9 cellular contexts compared by ENCODE assay signal in the genomic region with DNA sequence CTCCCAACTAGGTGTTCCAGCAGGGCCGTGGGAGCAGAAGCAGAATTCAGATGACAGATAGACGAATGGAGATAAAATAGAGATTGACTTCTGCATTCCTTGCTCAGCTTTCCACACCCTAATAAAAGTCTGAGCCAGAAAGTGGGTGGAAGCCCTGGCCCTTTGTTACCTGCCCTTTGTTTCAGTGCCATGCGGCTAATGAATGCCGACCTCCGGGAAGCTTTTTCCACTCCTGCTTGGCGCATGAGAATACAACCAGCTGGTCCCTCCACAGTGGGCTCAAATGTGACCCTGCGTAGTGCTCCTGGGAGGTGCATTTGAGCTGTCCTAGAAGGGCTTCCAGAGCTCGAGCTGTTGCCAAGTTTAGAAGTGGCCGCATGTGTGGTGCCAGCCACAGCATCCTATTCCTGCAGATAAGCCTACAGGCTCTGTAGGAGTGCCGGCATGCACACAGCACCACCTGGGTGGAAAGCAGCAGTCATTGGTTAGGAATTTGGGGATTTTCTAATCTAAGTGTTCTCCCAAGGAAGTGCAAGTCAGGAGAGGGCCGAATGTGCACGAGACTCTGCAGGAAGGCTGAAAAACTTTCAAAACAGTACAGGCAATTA.
DNase-seq lines count a peak whose midpoint lies in the region; ATAC-seq and TF ChIP-seq lines count a peak whose summit lies in the region.
"Had no signal": no experiment of that assay in that cellular context is flagged by ENCODE, and none has a peak within 500 bp of the region (broad histone marks: within the 10 kb centered on the region; RNA-seq: fewer than 3 reads in every experiment).

No MANE protein-coding gene starts in this region.

- no peak overlapping the region for H2AK5ac ChIP-seq in trophoblast cell (ENCODE audit: low read length)

- no peak overlapping the region for H3K14ac ChIP-seq in trophoblast cell (ENCODE audit: low read length)

- no peak overlapping the region for H3K4ac ChIP-seq in trophoblast cell (ENCODE audit: low read depth, low read length)

- no peak overlapping the region for H2BK5ac ChIP-seq in trophoblast cell (ENCODE audit: low read depth, low read length, poor library complexity)

- H2BK120ac ChIP-seq in trophoblast cell (ENCODE audit: insufficient read depth, low read length, poor library complexity) = no peak overlapping the region

- H4K8ac ChIP-seq in trophoblast cell (ENCODE audit: low read depth, low read length) = no peak overlapping the region

- H2BK12ac ChIP-seq in trophoblast cell (ENCODE audit: low read length) = no peak overlapping the region

- H3K79me2 ChIP-seq in trophoblast cell (ENCODE audit: control insufficient read depth, insufficient read depth, low read length, poor library complexity) = no peaks in the 10 kb centered on the region

- peak overlapping the region; percentile 85 for H3K27ac ChIP-seq in cardiac muscle cell
- no peak overlapping the region for H3K27ac ChIP-seq in trophoblast cell (ENCODE audit: low read depth, low read length)

- H3K4me1 ChIP-seq in cardiac muscle cell (ENCODE audit: low read depth) (peaks cover 41% of the 10 kb centered on the region), trophoblast cell (ENCODE audit: control insufficient read depth in 1 of 2, insufficient read depth in 2 of 2, low read length in 2 of 2) (peaks cover 4 to 8% of the 10 kb centered on the region in 2 experiments)

- no peak overlapping the region for H3K4me3 ChIP-seq in cardiac muscle cell
- H3K4me3 ChIP-seq in trophoblast cell (ENCODE audit: low read depth, low read length) = no peak overlapping the region

- H3K27me3 ChIP-seq in cardiac muscle cell (no peaks in the 10 kb centered on the region), trophoblast cell (ENCODE audit: insufficient read depth, low read length) (no peaks in the 10 kb centered on the region)

- H3K79me1 ChIP-seq in trophoblast cell (ENCODE audit: low read length) = no peaks in the 10 kb centered on the region

- no peak overlapping the region for H3K4me2 ChIP-seq in trophoblast cell (ENCODE audit: low read length)

- H3K9me3 ChIP-seq in cardiac muscle cell (ENCODE audit: low read depth) (no peaks in the 10 kb centered on the region), trophoblast cell (ENCODE audit: insufficient read depth, low read depth, low read length) (no peaks in the 10 kb centered on the region)

- no peak overlapping the region for H4K91ac ChIP-seq in trophoblast cell (ENCODE audit: low read depth, low read length)

- no CpG with 5 or more reads among the region's 12 CpGs for WGBS in trophoblast cell (ENCODE audit: extremely low coverage, insufficient coverage, insufficient read length)

- DNase-seq in H4 (ENCODE audit: low spot score) (peak; percentile 74), SW480 (ENCODE audit: low spot score) (peak; percentile 22), cardiac muscle cell (ENCODE audit: low read depth in 1 of 2, low spot score in 1 of 2) (peak; percentile 37 to 62), trophoblast cell (no peak), NOMO-1 (lab: John Stamatoyannopoulos, UW; ENCODE audit: unreplicated experiment in 2 of 2) (no peak), NCI-H2196 treated with DMSO at 0.1 percent for 48 hours (lab: John Stamatoyannopoulos, UW; ENCODE audit: unreplicated experiment) (no peak)
- DNase-seq: activated naive CD4-positive, alpha-beta T cell treated with anti-CD3 and anti-CD28 coated beads, Interleukin-2, amount 50 U/mL, for 16 hours had no signal

- no peak overlapping the region for H4K12ac ChIP-seq in trophoblast cell (ENCODE audit: low read depth, low read length)

- H2AFZ ChIP-seq in trophoblast cell (ENCODE audit: insufficient read depth, low read length, poor library complexity) = peak overlapping the region; percentile 47

- H3K23ac ChIP-seq in trophoblast cell (ENCODE audit: low read length) = no peak overlapping the region

- no peak overlapping the region for H3K18ac ChIP-seq in trophoblast cell (ENCODE audit: low read length)

- no peak for TF ChIP-seq CTCF in cardiac muscle cell (IDR thresholded peaks at IDR 0.05; ENCODE audit: low read depth, low read length)

- ATAC-seq in HG03175 (IDR thresholded peaks at IDR 0.05; ENCODE audit: unreplicated experiment) = no peak
- ATAC-seq in HG03432 (IDR thresholded peaks at IDR 0.05; ENCODE audit: unreplicated experiment) = no peak

- H3K36me3 ChIP-seq in cardiac muscle cell (no peaks in the 10 kb centered on the region), trophoblast cell (ENCODE audit: control insufficient read depth in 1 of 2, insufficient read depth in 2 of 2, low read length in 2 of 2) (no peaks in the 10 kb centered on the region)

- H3K9ac ChIP-seq in trophoblast cell (ENCODE audit: low read length) = no peak overlapping the region

Comparison
In these comparisons a context has a peak if more than half of its experiments do, and no peak if none do; other contexts are left out.
1. DNase-seq: peak in H4 (single experiment), SW480 (single experiment) and cardiac muscle cell (2 of 2); none in trophoblast cell (0 of 2), NOMO-1 (0 of 2) and NCI-H2196 treated with DMSO at 0.1 percent for 48 hours (single experiment).